Comparison of ENCODE assay signal across 8 cellular contexts in genomic region chr4:102598759-102599379, GRCh38.
DNase-seq lines count a peak whose midpoint lies in the region; ATAC-seq and TF ChIP-seq lines count a peak whose summit lies in the region.

No MANE protein-coding gene starts in this region.

- H3K4me1 Mint-ChIP-seq in activated CD4-positive, alpha-beta T cell treated with anti-CD3 and anti-CD28 coated beads, Interleukin-2, amount 10 ng/mL, durations not matched to agents 7 days and 5 days: peaks cover 85% of the 10 kb centered on the region
- H3K4me1 Mint-ChIP-seq in activated CD4-positive, alpha-beta memory T cell treated with anti-CD3 and anti-CD28 coated beads for 36 hours (ENCODE audit: low read depth): peaks cover 70% of the 10 kb centered on the region
- H3K4me1 Mint-ChIP-seq in osteocyte (ENCODE audit: unreplicated experiment): peaks cover 26% of the 10 kb centered on the region

- peaks cover 89% of the 10 kb centered on the region for H3K36me3 Mint-ChIP-seq in activated CD4-positive, alpha-beta T cell treated with anti-CD3 and anti-CD28 coated beads, Interleukin-2, amount 10 ng/mL, durations not matched to agents 7 days and 5 days (ENCODE audit: low read depth)
- H3K36me3 Mint-ChIP-seq in activated CD4-positive, alpha-beta memory T cell treated with anti-CD3 and anti-CD28 coated beads for 36 hours: peaks cover 78% of the 10 kb centered on the region
- H3K36me3 Mint-ChIP-seq in osteocyte (ENCODE audit: unreplicated experiment): peaks cover 58% of the 10 kb centered on the region

- H3K4me3 Mint-ChIP-seq in activated CD4-positive, alpha-beta T cell treated with anti-CD3 and anti-CD28 coated beads, Interleukin-2, amount 10 ng/mL, durations not matched to agents 7 days and 5 days: peak overlapping the region; percentile 51
- peak overlapping the region; percentile 20 for H3K4me3 Mint-ChIP-seq in activated CD4-positive, alpha-beta memory T cell treated with anti-CD3 and anti-CD28 coated beads for 36 hours
- no peak overlapping the region for H3K4me3 Mint-ChIP-seq in osteocyte (ENCODE audit: unreplicated experiment)

- H3K36me3 ChIP-seq in gastroesophageal sphincter: peaks cover 9 to 98% of the 10 kb centered on the region in 2 donors
- peaks cover 17 to 97% (median 71%) of the 10 kb centered on the region in 4 donors for H3K36me3 ChIP-seq in esophagus muscularis mucosa

- TF ChIP-seq EP300 in gastroesophageal sphincter (IDR thresholded peaks at IDR 0.05) (no peak), esophagus muscularis mucosa (IDR thresholded peaks at IDR 0.05) (no peak)

- no peak overlapping the region for H3K4me3 ChIP-seq in gastroesophageal sphincter
- no peak overlapping the region for H3K4me3 ChIP-seq in esophagus muscularis mucosa

- peak; percentile 51 for ATAC-seq in HG02571 (IDR thresholded peaks at IDR 0.05; ENCODE audit: unreplicated experiment)
- no peak for ATAC-seq in gastroesophageal sphincter

- no peak for DNase-seq in activated CD4-positive, alpha-beta T cell treated with anti-CD3 and anti-CD28 coated beads, Interleukin-2, amount 10 ng/mL, durations not matched to agents 7 days and 5 days
- DNase-seq in activated CD4-positive, alpha-beta T cell treated with anti-CD3 and anti-CD28 coated beads, Interleukin-2, amount 50 U/mL, for 4 hours: no peak
- peak; percentile 38 for DNase-seq in activated CD4-positive, alpha-beta memory T cell treated with anti-CD3 and anti-CD28 coated beads for 36 hours
- no peak for DNase-seq in osteocyte (ENCODE audit: extremely low spot score, unreplicated experiment)
- DNase-seq in GM19238 (ENCODE audit: insufficient read length, low spot score): no peak
- no peak for DNase-seq in esophagus muscularis mucosa (ENCODE audit: extremely low spot score)

- intact Hi-C loops in activated CD4-positive, alpha-beta memory T cell treated with anti-CD3 and anti-CD28 coated beads for 36 hours (cut with micrococcal nuclease): loop anchor here (1.0 to 2.0 kb wide), 5 partner anchors 9 to 48 kb away; no protein-coding TSS in a partner anchor
- intact Hi-C loops in esophagus muscularis mucosa (cut with DNase I): no loop called here

- no peaks in the 10 kb centered on the region for H3K27me3 ChIP-seq in gastroesophageal sphincter
- H3K27me3 ChIP-seq in esophagus muscularis mucosa: no peaks in the 10 kb centered on the region

- no peaks in the 10 kb centered on the region for H3K4me1 ChIP-seq in gastroesophageal sphincter
- peaks cover 0 to 9% (median 0%) of the 10 kb centered on the region in 4 donors for H3K4me1 ChIP-seq in esophagus muscularis mucosa

- H3K9me3 Mint-ChIP-seq in activated CD4-positive, alpha-beta T cell treated with anti-CD3 and anti-CD28 coated beads, Interleukin-2, amount 10 ng/mL, durations not matched to agents 7 days and 5 days: peaks cover 9% of the 10 kb centered on the region
- no peaks in the 10 kb centered on the region for H3K9me3 Mint-ChIP-seq in activated CD4-positive, alpha-beta memory T cell treated with anti-CD3 and anti-CD28 coated beads for 36 hours
- H3K9me3 Mint-ChIP-seq in osteocyte (ENCODE audit: unreplicated experiment): no peaks in the 10 kb centered on the region

- no peaks in the 10 kb centered on the region for H3K9me3 ChIP-seq in gastroesophageal sphincter
- H3K9me3 ChIP-seq in esophagus muscularis mucosa: no peaks in the 10 kb centered on the region

- no peaks in the 10 kb centered on the region for H3K27me3 Mint-ChIP-seq in activated CD4-positive, alpha-beta T cell treated with anti-CD3 and anti-CD28 coated beads, Interleukin-2, amount 10 ng/mL, durations not matched to agents 7 days and 5 days
- no peaks in the 10 kb centered on the region for H3K27me3 Mint-ChIP-seq in activated CD4-positive, alpha-beta memory T cell treated with anti-CD3 and anti-CD28 coated beads for 36 hours
- no peaks in the 10 kb centered on the region for H3K27me3 Mint-ChIP-seq in osteocyte (ENCODE audit: unreplicated experiment)

- H3K27ac Mint-ChIP-seq in activated CD4-positive, alpha-beta T cell treated with anti-CD3 and anti-CD28 coated beads, Interleukin-2, amount 10 ng/mL, durations not matched to agents 7 days and 5 days: peak overlapping the region; percentile 94
- H3K27ac Mint-ChIP-seq in activated CD4-positive, alpha-beta memory T cell treated with anti-CD3 and anti-CD28 coated beads for 36 hours: peak overlapping the region; percentile 89
- peak overlapping the region; percentile 58 for H3K27ac Mint-ChIP-seq in osteocyte (ENCODE audit: unreplicated experiment)

- CTCF ChIA-PET in activated CD4-positive, alpha-beta T cell treated with anti-CD3 and anti-CD28 coated beads, Interleukin-2, amount 10 ng/mL, durations not matched to agents 7 days and 5 days (lab: Charles Lee): interaction anchor here (0.9 to 1.3 kb wide), 5 partner anchors 10 to 153 kb away, joined by 3 read pairs; no protein-coding TSS in a partner anchor
- CTCF ChIA-PET in activated CD4-positive, alpha-beta memory T cell treated with anti-CD3 and anti-CD28 coated beads for 36 hours (lab: Charles Lee): interaction anchor here (0.8 to 1.9 kb wide), 6 partner anchors 12 to 27 kb away, joined by 3 to 6 read pairs (median 3); no protein-coding TSS in a partner anchor

- 81 to 86% methylated on average over 4 to 6 of the region's 6 CpGs for WGBS in gastroesophageal sphincter (ENCODE audit: low coverage in 1 of 2), 2 donors
- WGBS in esophagus muscularis mucosa: 83% methylated on average over 6 of the region's 6 CpGs

- POLR2A ChIA-PET in activated CD4-positive, alpha-beta T cell treated with anti-CD3 and anti-CD28 coated beads, Interleukin-2, amount 10 ng/mL, durations not matched to agents 7 days and 5 days (lab: Charles Lee): interaction anchor here (0.6 kb wide), 1 partner anchor 254 kb away, joined by 3 read pairs; no protein-coding TSS in a partner anchor
- POLR2A ChIA-PET in activated CD4-positive, alpha-beta memory T cell treated with anti-CD3 and anti-CD28 coated beads for 36 hours (lab: Charles Lee): interaction anchor here (0.6 to 1.3 kb wide), 3 partner anchors 14 to 73 kb away, joined by 3 read pairs; no protein-coding TSS in a partner anchor

- TF ChIP-seq POLR2A in gastroesophageal sphincter (IDR thresholded peaks at IDR 0.05): no peak
- TF ChIP-seq POLR2A in esophagus muscularis mucosa (IDR thresholded peaks at IDR 0.05; ENCODE audit: low read depth): no peak

- H3K27ac ChIP-seq in gastroesophageal sphincter (no peak overlapping the region), esophagus muscularis mucosa (replicated peaks in 1 of 4) (peak overlapping the region in 1 of 4 donors; percentile 5)

- TF ChIP-seq CTCF in osteocyte (IDR thresholded peaks at IDR 0.05) (no peak), gastroesophageal sphincter (IDR thresholded peaks at IDR 0.05) (no peak), esophagus muscularis mucosa (IDR thresholded peaks at IDR 0.05) (no peak)
